25 cellular contexts compared by ENCODE assay signal in the genomic region with DNA sequence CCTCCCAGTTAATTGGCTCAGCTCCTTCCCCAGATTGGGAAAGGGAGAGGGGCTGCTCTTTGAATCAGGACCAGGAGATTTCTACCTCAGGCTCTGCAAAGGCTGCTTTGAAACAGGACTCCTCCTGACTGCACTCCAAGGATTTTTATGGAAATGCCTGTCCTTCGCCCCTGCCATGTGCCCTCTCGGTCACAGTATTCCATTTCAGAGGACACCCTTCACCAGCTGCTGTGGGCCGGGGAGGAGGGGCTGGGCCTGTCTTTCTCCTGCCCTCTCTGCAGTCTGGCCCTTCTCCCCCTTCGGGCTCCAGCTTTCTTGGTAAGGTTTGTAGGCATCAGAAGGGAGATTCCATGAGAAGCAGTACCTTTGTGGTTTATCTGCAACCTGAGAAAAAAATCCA. TPM values are rescaled to one million over a fixed set of nuclear protein-coding genes. Genes with fewer than 3 reads are reported as not detected.
A peak's percentile ranks its signal among the peaks of the same experiment; 100 is the strongest.
DNase-seq lines count a peak whose midpoint lies in the region; ATAC-seq and TF ChIP-seq lines count a peak whose summit lies in the region.
"Had no signal": no experiment of that assay in that cellular context is flagged by ENCODE, and none has a peak within 500 bp of the region (broad histone marks: within the 10 kb centered on the region; RNA-seq: fewer than 3 reads in every experiment).

No MANE protein-coding gene starts in this region.

- WGBS in H9 (ENCODE audit: extremely low coverage, insufficient read length, low lambda C conversion rate): no CpG with 5 or more reads among the region's 4 CpGs

- H3K56ac ChIP-seq in H9 (ENCODE audit: insufficient read length, low read depth, low read length): no peak overlapping the region

- DNase-seq in DMS 273 (lab: John Stamatoyannopoulos, UW; ENCODE audit: unreplicated experiment): peak; percentile 49
- DNase-seq in DMS 273 treated with DMSO at 0.1 percent for 48 hours (lab: John Stamatoyannopoulos, UW): no peak
- peak; percentile 55 for DNase-seq in H9
- no peak for DNase-seq in WTC11 (ENCODE audit: low spot score)
- peak; percentile 64 for DNase-seq in myocyte (ENCODE audit: low read depth)
- DNase-seq in GM13976 (ENCODE audit: low spot score): no peak
- no peak for DNase-seq in epidermal melanocyte (ENCODE audit: insufficient read length, low spot score)
- DNase-seq: AML-193; C1 segment of cervical spinal cord; CD8-positive, alpha-beta T cell; GDM1; KBM-7; MM.1S; NCI-H1048; NCI-H1417 treated with DMSO at 0.1 percent for 48 hours; NCI-H187 treated with DMSO at 0.1 percent for 48 hours; NCI-H2107; NCI-H345; NCI-H526; SHP77 treated with DMSO at 0.1 percent for 48 hours; SK-N-SH had no signal

- no peak overlapping the region for H2AFZ ChIP-seq in H9 (ENCODE audit: low read length)

- no peak overlapping the region for H3T11ph ChIP-seq in H9 (ENCODE audit: low read length)

- H2AK5ac ChIP-seq in H9 (ENCODE audit: insufficient read length, low read length): no peak overlapping the region

- H3K27ac Mint-ChIP-seq in H9 (peak overlapping the region in 1 of 3 experiments; percentile 76; a peak in 2 of 7 replicates), WTC11 (peak overlapping the region; percentile 78; the same call in 1 of the 2 replicates)
- H3K27ac Mint-ChIP-seq: CD8-positive, alpha-beta T cell had no signal

- peaks cover 8% of the 10 kb centered on the region; the same call in 1 of the 2 replicates for H3K4me1 ChIP-seq in H9 (ENCODE audit: insufficient read depth, low read length)

- no peak overlapping the region for H3K4me3 Mint-ChIP-seq in H9
- H3K4me3 Mint-ChIP-seq in WTC11: no peak overlapping the region
- H3K4me3 Mint-ChIP-seq: CD8-positive, alpha-beta T cell had no signal

- H3K9ac ChIP-seq in H9 (ENCODE audit: extremely low read depth, insufficient read length, low read length): no peak overlapping the region
- H3K9ac ChIP-seq: SK-N-SH had no signal

- H3K79me1 ChIP-seq in H9 (ENCODE audit: insufficient read depth, low read depth, low read length, poor library complexity, severe bottlenecking): no peaks in the 10 kb centered on the region

- no peak overlapping the region for H3K23ac ChIP-seq in H9 (ENCODE audit: insufficient read length, low read depth, low read length)

- H2BK5ac ChIP-seq in H9 (ENCODE audit: insufficient read length, low read length): no peak overlapping the region

- no peak overlapping the region for H4K91ac ChIP-seq in H9 (ENCODE audit: insufficient read length, low read depth, low read length)

- ATAC-seq in WTC11 (peak; percentile 22; the same call in 1 of the 2 replicates), HG02678 (IDR thresholded peaks at IDR 0.05; ENCODE audit: unreplicated experiment) (no peak)
- ATAC-seq: CD8-positive, alpha-beta T cell; HepG2 had no signal

- no peaks in the 10 kb centered on the region for H4K20me1 ChIP-seq in H9 (ENCODE audit: control insufficient read depth, insufficient read depth, insufficient read length)

- H3K4me1 Mint-ChIP-seq in H9: peaks cover 32 to 43% of the 10 kb centered on the region in 2 experiments
- peaks cover 35% of the 10 kb centered on the region for H3K4me1 Mint-ChIP-seq in WTC11

- no peaks in the 10 kb centered on the region for H3K79me2 ChIP-seq in H9 (ENCODE audit: insufficient read depth, low read length)

- no peak for TF ChIP-seq CTCF in H9 (conservative IDR thresholded peaks at IDR 0.05)
- no peak for TF ChIP-seq CTCF in WTC11 (IDR thresholded peaks at IDR 0.05)
- TF ChIP-seq CTCF in GM13976 (IDR thresholded peaks at IDR 0.05; ENCODE audit: borderline replicate concordance, control extremely low read depth, extremely low read depth, insufficient read depth, missing control alignments): no peak

- no peaks in the 10 kb centered on the region for H3K9me3 ChIP-seq in H9 (ENCODE audit: control insufficient read depth, low read depth, low read length)
- H3K9me3 ChIP-seq: SK-N-SH had no signal

- no peak overlapping the region for H3K14ac ChIP-seq in H9 (ENCODE audit: insufficient read depth, low read length)

- H2BK20ac ChIP-seq in H9 (ENCODE audit: low read depth, low read length, poor library complexity, severe bottlenecking): no peak overlapping the region

- H4K8ac ChIP-seq in H9 (replicated peaks; ENCODE audit: insufficient read length, low read depth, low read length): no peak overlapping the region

- H3K4ac ChIP-seq in H9 (ENCODE audit: low read depth, low read length): no peak overlapping the region

- no peak overlapping the region for H2BK15ac ChIP-seq in H9 (ENCODE audit: low read depth, low read length)

- CTCF ChIA-PET in WTC11 (lab: Charles Lee): interaction anchor here (1.2 to 8.1 kb wide), 4 partner anchors 11 to 433 kb away, joined by 5 to 87 read pairs (median 33); partner anchors contain the start of gene MRM1

- POLR2A ChIA-PET in WTC11 (lab: Charles Lee): interaction anchor here (1.9 kb wide), 1 partner anchor 13 kb away, joined by 9 read pairs; the partner anchor contains the start of gene MRM1

- no peaks in the 10 kb centered on the region for H3K23me2 ChIP-seq in H9 (ENCODE audit: insufficient read length, low read depth, low read length, poor library complexity, severe bottlenecking)

- no peak overlapping the region for H2BK120ac ChIP-seq in H9 (ENCODE audit: low read depth, low read length, poor library complexity, severe bottlenecking)

- no peak overlapping the region for H3K18ac ChIP-seq in H9 (ENCODE audit: insufficient read length, low read depth, low read length)

- H4K5ac ChIP-seq in H9 (ENCODE audit: insufficient read length, low read depth, low read length): no peak overlapping the region

- H3K27me3 ChIP-seq in H9 (ENCODE audit: insufficient read depth, low read length): no peaks in the 10 kb centered on the region

- no peak overlapping the region for H3K4me2 ChIP-seq in H9 (ENCODE audit: insufficient read depth, insufficient read length, low read length)
- H3K4me2 ChIP-seq: SK-N-SH had no signal

- in situ Hi-C loops in GM13976 (cut with MboI; ENCODE audit: low sequenced_read_pairs, unreplicated experiment): loop anchor here (25.0 kb wide), 1 partner anchor 622 kb away; no protein-coding TSS in a partner anchor

- H3K27ac ChIP-seq in H9 (ENCODE audit: insufficient read length, low read depth, low read length): no peak overlapping the region
- H3K27ac ChIP-seq: 22Rv1, RWPE1 had no signal

- H3K9me3 Mint-ChIP-seq in H9: peaks cover 0 to 3% of the 10 kb centered on the region in 2 experiments; a peak in 1 of 5 replicates
- peaks cover 8% of the 10 kb centered on the region; the same call in 1 of the 2 replicates for H3K9me3 Mint-ChIP-seq in WTC11
- H3K9me3 Mint-ChIP-seq: CD8-positive, alpha-beta T cell had no signal

- no peak overlapping the region for H2BK12ac ChIP-seq in H9 (ENCODE audit: insufficient read length, low read depth, low read length)

- H3K36me3 Mint-ChIP-seq in H9 (ENCODE audit: insufficient read depth in 1 of 3, low read depth in 3 of 3): peaks cover 3 to 4% (median 3%) of the 10 kb centered on the region in 3 experiments; a peak in 5 of 7 replicates
- H3K36me3 Mint-ChIP-seq in WTC11: peaks cover 9% of the 10 kb centered on the region
- H3K36me3 Mint-ChIP-seq: CD8-positive, alpha-beta T cell had no signal

- H3K27me3 Mint-ChIP-seq in H9 (ENCODE audit: low read depth) (no peaks in the 10 kb centered on the region), WTC11 (ENCODE audit: low read depth) (no peaks in the 10 kb centered on the region; the same call in 1 of the 2 replicates)

TF ChIP-seq in WTC11, 78 proteins besides CTCF, POLR2A, EP300 and RAD21 (continues in another document):
- TF ChIP-seq ELF4 (CRISPR knock-in tag; IDR thresholded peaks at IDR 0.05; ENCODE audit: low read depth) (no peak), MLX (CRISPR knock-in tag; IDR thresholded peaks at IDR 0.05) (no peak), KAT7 (CRISPR knock-in tag; IDR thresholded peaks at IDR 0.05; ENCODE audit: borderline replicate concordance) (no peak), SMAD3 (CRISPR knock-in tag; IDR thresholded peaks at IDR 0.05; ENCODE audit: borderline replicate concordance) (no peak), GABPB1 (CRISPR knock-in tag; IDR thresholded peaks at IDR 0.05) (no peak), TEAD1 (CRISPR knock-in tag; IDR thresholded peaks at IDR 0.05) (no peak), ZBTB43 (CRISPR knock-in tag; IDR thresholded peaks at IDR 0.05) (no peak)
- TF ChIP-seq, protein P1, sequence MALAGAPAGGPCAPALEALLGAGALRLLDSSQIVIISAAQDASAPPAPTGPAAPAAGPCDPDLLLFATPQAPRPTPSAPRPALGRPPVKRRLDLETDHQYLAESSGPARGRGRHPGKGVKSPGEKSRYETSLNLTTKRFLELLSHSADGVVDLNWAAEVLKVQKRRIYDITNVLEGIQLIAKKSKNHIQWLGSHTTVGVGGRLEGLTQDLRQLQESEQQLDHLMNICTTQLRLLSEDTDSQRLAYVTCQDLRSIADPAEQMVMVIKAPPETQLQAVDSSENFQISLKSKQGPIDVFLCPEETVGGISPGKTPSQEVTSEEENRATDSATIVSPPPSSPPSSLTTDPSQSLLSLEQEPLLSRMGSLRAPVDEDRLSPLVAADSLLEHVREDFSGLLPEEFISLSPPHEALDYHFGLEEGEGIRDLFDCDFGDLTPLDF (CRISPR knock-in tag; IDR thresholded peaks at IDR 0.05): no peak

RNA-seq across cellular contexts. Expression of gene MRM1, which starts 13.6 kb away (rescaled TPM):
- total RNA-seq in H9 (2021) (10.3 and 11.6 TPM in 2 replicates), WTC11 (2021) (12.1 to 16.5 TPM (median 14.2 TPM) in 3 replicates), myocyte (8.1 and 12.0 TPM in 2 replicates)
- polyA plus RNA-seq in myocyte (2012): 5.8 TPM

RNA-seq across cellular contexts. Expression of gene DHRS11, which starts 23.3 kb away (rescaled TPM):
- total RNA-seq in H9 (2021) (27.4 and 27.9 TPM in 2 replicates), WTC11 (2021) (34.8 to 38.0 TPM (median 35.9 TPM) in 3 replicates), myocyte (5.7 and 7.0 TPM in 2 replicates)
- polyA plus RNA-seq in myocyte (2012): 6.4 TPM

Comparison
In these comparisons a context has a peak if more than half of its experiments do, and no peak if none do; other contexts are left out.
1. DNase-seq: peak in DMS 273 (single experiment), H9 (single experiment) and myocyte (single experiment); none in DMS 273 treated with DMSO at 0.1 percent for 48 hours (single experiment), WTC11 (single experiment), GM13976 (single experiment) and epidermal melanocyte (single experiment).